In the genomic region with DNA sequence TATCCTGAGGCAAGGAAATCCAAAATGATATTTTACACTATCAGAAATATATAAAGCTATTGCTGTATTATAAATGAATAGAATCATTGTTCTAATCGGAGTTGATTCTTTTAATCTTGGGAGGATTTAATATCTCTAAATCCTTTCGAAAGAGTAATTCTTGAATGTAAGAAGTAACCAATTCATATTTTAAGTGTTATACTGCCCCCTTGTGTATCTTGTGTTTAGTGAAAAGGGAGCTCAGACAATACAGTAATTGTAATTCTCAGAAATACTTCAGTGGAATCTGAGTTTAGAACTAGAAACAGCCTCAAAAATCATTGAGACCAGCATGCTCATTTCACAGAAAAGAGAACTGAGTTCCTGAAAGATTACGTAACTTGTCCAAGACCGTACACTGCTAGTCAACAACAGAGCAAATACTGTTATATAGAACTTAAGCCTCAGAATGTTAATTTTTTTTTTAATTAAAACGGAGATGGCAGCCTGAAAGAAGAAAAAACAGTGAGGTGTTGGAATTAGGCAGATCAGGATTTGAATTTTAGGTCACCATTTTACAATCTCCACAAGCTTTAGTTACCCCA, we compare ENCODE assay signal across 8 cellular contexts. TPM values are rescaled to one million over a fixed set of nuclear protein-coding genes. Genes with fewer than 3 reads are reported as not detected.
A peak's percentile ranks its signal among the peaks of the same experiment; 100 is the strongest.
DNase-seq lines count a peak whose midpoint lies in the region; ATAC-seq and TF ChIP-seq lines count a peak whose summit lies in the region.

No MANE protein-coding gene starts in this region.

- H3K27ac Mint-ChIP-seq in progenitor cell of endocrine pancreas: no peak overlapping the region

- H3K4me3 ChIP-seq in HFF-Myc (replicated peaks; ENCODE audit: low read depth, low read length): no peak overlapping the region

- DNase-seq in EH (ENCODE audit: low read depth): peak; percentile 59
- peak; percentile 17 for DNase-seq in HFF-Myc (ENCODE audit: extremely low read depth, low read depth)
- DNase-seq in NCI-H1694 (lab: John Stamatoyannopoulos, UW): peak; percentile 86
- DNase-seq in SW480 (ENCODE audit: low spot score): peak; percentile 72
- DNase-seq in foreskin melanocyte: peak; percentile 84
- no peak for DNase-seq in progenitor cell of endocrine pancreas (ENCODE audit: low spot score, unreplicated experiment)
- DNase-seq in activated CD4-positive, alpha-beta T cell treated with anti-CD3 and anti-CD28 coated beads, Interleukin-2, amount 50 U/mL, for 1 hour: no peak

- no peaks in the 10 kb centered on the region for H3K27me3 Mint-ChIP-seq in progenitor cell of endocrine pancreas

- peaks cover 34% of the 10 kb centered on the region for H3K4me1 Mint-ChIP-seq in progenitor cell of endocrine pancreas (ENCODE audit: low read depth)

- no peaks in the 10 kb centered on the region for H3K9me3 Mint-ChIP-seq in progenitor cell of endocrine pancreas (ENCODE audit: low read depth)

- H3K36me3 Mint-ChIP-seq in progenitor cell of endocrine pancreas (ENCODE audit: insufficient read depth): no peaks in the 10 kb centered on the region

- TF ChIP-seq CTCF in HFF-Myc (IDR thresholded peaks at IDR 0.05; ENCODE audit: low read depth, low read length, missing control alignments) (peak; percentile 29), progenitor cell of endocrine pancreas (IDR thresholded peaks at IDR 0.05; ENCODE audit: unreplicated experiment) (peak; percentile 83)

- no peak for ATAC-seq in HG03354 (IDR thresholded peaks at IDR 0.05; ENCODE audit: poor library complexity, severe bottlenecking, unreplicated experiment)

- no peak overlapping the region for H3K4me3 Mint-ChIP-seq in progenitor cell of endocrine pancreas (ENCODE audit: low read depth)

RNA-seq across cellular contexts. Expression of a gene that starts 42.9 kb away (rescaled TPM):
- total RNA-seq in progenitor cell of endocrine pancreas: 13.6 and 14.2 TPM in 2 replicates

Comparison
In these comparisons a context has a peak if more than half of its experiments do, and no peak if none do; other contexts are left out.
1. DNase-seq: peak in EH (single experiment), HFF-Myc (single experiment), NCI-H1694 (single experiment), SW480 (single experiment) and foreskin melanocyte (single experiment); none in progenitor cell of endocrine pancreas (single experiment) and activated CD4-positive, alpha-beta T cell treated with anti-CD3 and anti-CD28 coated beads, Interleukin-2, amount 50 U/mL, for 1 hour (single experiment).